In the genomic region with DNA sequence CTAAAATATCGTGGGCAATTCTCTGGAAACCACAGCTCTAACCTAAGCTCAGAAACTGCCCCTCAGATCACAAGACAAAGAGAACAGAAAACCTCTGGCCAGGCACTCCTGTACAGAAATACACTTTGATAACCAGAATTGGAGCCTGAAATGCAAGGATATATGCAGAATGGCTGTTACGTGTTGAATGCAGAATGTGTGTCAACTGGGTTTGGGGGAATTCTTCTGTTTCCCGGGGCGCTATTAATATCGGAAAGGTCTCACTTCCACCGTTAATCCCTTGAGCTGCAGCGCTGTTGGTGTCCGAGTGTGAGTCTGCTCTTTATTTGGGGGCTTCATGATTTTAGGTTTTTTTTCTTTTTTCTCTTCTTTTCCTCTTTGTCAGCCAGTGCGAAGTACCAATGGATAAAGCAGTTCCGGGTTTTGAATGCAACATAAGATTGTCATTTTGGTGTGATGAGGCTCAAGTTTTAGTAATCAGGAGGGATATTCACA, we compare ENCODE assay signal across 8 cellular contexts. TPM values are rescaled to one million over a fixed set of nuclear protein-coding genes. Genes with fewer than 3 reads are reported as not detected.
DNase-seq lines count a peak whose midpoint lies in the region; ATAC-seq, FAIRE-seq and TF ChIP-seq lines count a peak whose summit lies in the region.

No MANE protein-coding gene starts in this region.

- H3K4me3 Mint-ChIP-seq in activated CD8-positive, alpha-beta T cell treated with anti-CD3 and anti-CD28 coated beads, Interleukin-2, amount 10 ng/mL, durations not matched to agents 7 days and 5 days, result peak overlapping the region; percentile 89

- TF ChIP-seq CTCF in A549 (IDR thresholded peaks at IDR 0.05) (no peak), GM12865 (IDR thresholded peaks at IDR 0.05; ENCODE audit: insufficient read depth, low read depth, low read length, missing control alignments) (no peak), smooth muscle cell (IDR thresholded peaks at IDR 0.05; ENCODE audit: borderline replicate concordance, insufficient read depth, poor library complexity, severe bottlenecking) (no peak)

- peaks cover 37% of the 10 kb centered on the region for H3K4me1 Mint-ChIP-seq in activated CD8-positive, alpha-beta T cell treated with anti-CD3 and anti-CD28 coated beads, Interleukin-2, amount 10 ng/mL, durations not matched to agents 7 days and 5 days (ENCODE audit: low read depth)

- no peaks in the 10 kb centered on the region for H3K27me3 Mint-ChIP-seq in activated CD8-positive, alpha-beta T cell treated with anti-CD3 and anti-CD28 coated beads, Interleukin-2, amount 10 ng/mL, durations not matched to agents 7 days and 5 days (ENCODE audit: low read depth)

- ATAC-seq in A549, result 0 out of 6 replicates have a peak, but pooled peaks of 1 of the 2 experiments have one; percentile 0
- peak; percentile 2 for ATAC-seq in HG03103 (IDR thresholded peaks at IDR 0.05; ENCODE audit: low read depth, unreplicated experiment)
- ATAC-seq in activated CD8-positive, alpha-beta T cell treated with anti-CD3 and anti-CD28 coated beads, Interleukin-2, amount 10 ng/mL, durations not matched to agents 7 days and 5 days, result no peak

- H3K9ac ChIP-seq in smooth muscle cell (ENCODE audit: low read depth), result peak overlapping the region; percentile 58

- DNase-seq in A549 (ENCODE audit: low read depth in 1 of 2, low spot score in 1 of 2) (peak in 1 of 2 experiments; percentile 31), GM12865 (ENCODE audit: low read depth) (no peak), smooth muscle cell (lab: John Stamatoyannopoulos, UW; ENCODE audit: unreplicated experiment) (no peak), globus pallidus (ENCODE audit: low spot score) (no peak), COLO668 (lab: John Stamatoyannopoulos, UW; ENCODE audit: unreplicated experiment) (no peak)
- no peak for DNase-seq in activated CD8-positive, alpha-beta T cell treated with anti-CD3 and anti-CD28 coated beads, Interleukin-2, amount 10 ng/mL, durations not matched to agents 7 days and 5 days

- WGBS in A549 (ENCODE audit: missing lambda C conversion rate), result 5% methylated on average over 10 of the region's 10 CpGs
- 4% methylated on average over 10 of the region's 10 CpGs for WGBS in smooth muscle cell (ENCODE audit: low lambda C conversion rate)

- H3K9me3 ChIP-seq in A549 (no peaks in the 10 kb centered on the region; the same call in 2 of the 3 replicates), smooth muscle cell (replicated peaks; ENCODE audit: low read depth) (no peaks in the 10 kb centered on the region)

- H3K9me3 Mint-ChIP-seq in activated CD8-positive, alpha-beta T cell treated with anti-CD3 and anti-CD28 coated beads, Interleukin-2, amount 10 ng/mL, durations not matched to agents 7 days and 5 days (ENCODE audit: insufficient read depth), result peaks cover 5% of the 10 kb centered on the region

- no peak for TF ChIP-seq RAD21 in A549 (conservative IDR thresholded peaks at IDR 0.05 in 1 of 2, IDR thresholded peaks at IDR 0.05 in 1 of 2)

- no peak for TF ChIP-seq POLR2A in A549 (IDR thresholded peaks at IDR 0.05; ENCODE audit: low read length)

- H3K4me3 ChIP-seq in A549 (peak overlapping the region; percentile 96), GM12865 (ENCODE audit: low read depth, low read length) (peak overlapping the region; percentile 94), iPS-11a (ENCODE audit: low read depth, low read length) (peak overlapping the region; percentile 47), smooth muscle cell (peak overlapping the region; percentile 78)

- H3K4me2 ChIP-seq in A549 (peak overlapping the region; percentile 81), smooth muscle cell (peak overlapping the region; percentile 89)

- H3K36me3 ChIP-seq in smooth muscle cell (ENCODE audit: low read depth), result no peaks in the 10 kb centered on the region

- CTCF ChIA-PET in A549 (lab: Yijun Ruan, JAX), result interaction anchor here (0.6 to 2.0 kb wide), 7 partner anchors 9 to 70 kb away, joined by 3 to 6 read pairs (median 3); no protein-coding TSS in a partner anchor
- CTCF ChIA-PET in activated CD8-positive, alpha-beta T cell treated with anti-CD3 and anti-CD28 coated beads, Interleukin-2, amount 10 ng/mL, durations not matched to agents 7 days and 5 days (lab: Charles Lee), result interaction anchor here (0.9 to 5.3 kb wide), 14 partner anchors 9 to 248 kb away, joined by 3 to 47 read pairs (median 6); no protein-coding TSS in a partner anchor

- H2AFZ ChIP-seq in smooth muscle cell (ENCODE audit: low read depth), result peak overlapping the region; percentile 75

- no peaks in the 10 kb centered on the region for H3K27me3 ChIP-seq in smooth muscle cell (ENCODE audit: low read depth)

- POLR2A ChIA-PET in A549 (lab: Yijun Ruan, JAX), result interaction anchor here (0.9 to 2.1 kb wide), 3 partner anchors 8 to 1010 kb away, joined by 3 to 23 read pairs (median 4); no protein-coding TSS in a partner anchor
- POLR2A ChIA-PET in activated CD8-positive, alpha-beta T cell treated with anti-CD3 and anti-CD28 coated beads, Interleukin-2, amount 10 ng/mL, durations not matched to agents 7 days and 5 days (lab: Charles Lee), result interaction anchor here (0.7 to 3.8 kb wide), 12 partner anchors 11 to 1009 kb away, joined by 3 to 68 read pairs (median 8); no protein-coding TSS in a partner anchor

- H4K20me1 ChIP-seq in smooth muscle cell (ENCODE audit: low read depth), result peaks cover 44% of the 10 kb centered on the region

- no peaks in the 10 kb centered on the region for H3F3A ChIP-seq in smooth muscle cell (ENCODE audit: low read depth)

- peak overlapping the region; percentile 87 for H3K27ac Mint-ChIP-seq in activated CD8-positive, alpha-beta T cell treated with anti-CD3 and anti-CD28 coated beads, Interleukin-2, amount 10 ng/mL, durations not matched to agents 7 days and 5 days

- H3K4me1 ChIP-seq in A549 (peaks cover 16% of the 10 kb centered on the region; the same call in 2 of the 3 replicates), smooth muscle cell (ENCODE audit: low read depth) (peaks cover 17% of the 10 kb centered on the region)

- no peak for FAIRE-seq in A549 (lab: Jason Lieb, UNC)

- peaks cover 46% of the 10 kb centered on the region for H3K79me2 ChIP-seq in smooth muscle cell (ENCODE audit: low read depth)

- no peak for TF ChIP-seq EP300 in A549 (IDR thresholded peaks at IDR 0.05)

- H3K27ac ChIP-seq in A549, result peak overlapping the region; percentile 91 to 98
- peak overlapping the region; percentile 47 for H3K27ac ChIP-seq in smooth muscle cell (ENCODE audit: low read depth)

- H3K36me3 Mint-ChIP-seq in activated CD8-positive, alpha-beta T cell treated with anti-CD3 and anti-CD28 coated beads, Interleukin-2, amount 10 ng/mL, durations not matched to agents 7 days and 5 days (ENCODE audit: low read depth), result peaks cover 31% of the 10 kb centered on the region

TF ChIP-seq in A549, 52 proteins besides CTCF, POLR2A, EP300 and RAD21:
- no peak for TF ChIP-seq HDAC2 (IDR thresholded peaks at IDR 0.05)
- TF ChIP-seq MYC (IDR thresholded peaks at IDR 0.05; ENCODE audit: borderline replicate concordance, low read length), result no peak
- TF ChIP-seq NPAS2 (CRISPR knock-in tag; IDR thresholded peaks at IDR 0.05; ENCODE audit: borderline replicate concordance), result no peak
- no peak for TF ChIP-seq EHF (CRISPR knock-in tag; IDR thresholded peaks at IDR 0.05)
- no peak for TF ChIP-seq RCOR1 (IDR thresholded peaks at IDR 0.05; ENCODE audit: low read depth, low read length)
- no peak for TF ChIP-seq ZNF302 (CRISPR knock-in tag; IDR thresholded peaks at IDR 0.05)
- no peak for TF ChIP-seq BHLHE40 (IDR thresholded peaks at IDR 0.05; ENCODE audit: low read depth, low read length)
- TF ChIP-seq JUN (IDR thresholded peaks at IDR 0.05), result no peak
- no peak for TF ChIP-seq ZFP36 (IDR thresholded peaks at IDR 0.05; ENCODE audit: borderline replicate concordance, partially characterized antibody)
- no peak for TF ChIP-seq KDM5A (IDR thresholded peaks at IDR 0.05)
- TF ChIP-seq FOSL2 (IDR thresholded peaks at IDR 0.05), result no peak
- TF ChIP-seq FOSL2 (CRISPR knock-in tag; IDR thresholded peaks at IDR 0.05), result no peak

RNA-seq across cellular contexts. Expression of gene PIK3R1, which starts 1.2 kb away (rescaled TPM):
- 5.7 and 8.8 TPM in 2 replicates for polyA plus RNA-seq in A549 (2011; rRNA removed)
- polyA plus RNA-seq in A549 (2012; cell fraction: cytosol; rRNA removed), result 1.2 and 1.4 TPM in 2 replicates
- 0.86 and 1.9 TPM in 2 replicates for polyA plus RNA-seq in A549 (2012; cell fraction: nucleus; rRNA removed)
- 5.5 to 6.0 TPM (median 5.7 TPM) in 3 replicates for polyA plus RNA-seq in A549 (2017; fragmentation: RNase III; extraction: RNeasy Plus Mini Kit Qiagen cat#74134 plus additional on column Dnase treatment)
- 10.2 and 16.1 TPM in 2 replicates for polyA minus RNA-seq in A549 (2011; rRNA and poly(A)+ RNA removed)
- total RNA-seq in activated CD8-positive, alpha-beta T cell treated with anti-CD3 and anti-CD28 coated beads, Interleukin-2, amount 10 ng/mL, durations not matched to agents 7 days and 5 days, result 10 to 100 TPM; 61.1 to 65.0 TPM
- 33.2 and 63.6 TPM in 2 replicates for total RNA-seq in smooth muscle cell
- polyA plus RNA-seq in smooth muscle cell, result 5.3 and 7.5 TPM in 2 replicates
